11 cellular contexts compared by ENCODE assay signal in the genomic region with DNA sequence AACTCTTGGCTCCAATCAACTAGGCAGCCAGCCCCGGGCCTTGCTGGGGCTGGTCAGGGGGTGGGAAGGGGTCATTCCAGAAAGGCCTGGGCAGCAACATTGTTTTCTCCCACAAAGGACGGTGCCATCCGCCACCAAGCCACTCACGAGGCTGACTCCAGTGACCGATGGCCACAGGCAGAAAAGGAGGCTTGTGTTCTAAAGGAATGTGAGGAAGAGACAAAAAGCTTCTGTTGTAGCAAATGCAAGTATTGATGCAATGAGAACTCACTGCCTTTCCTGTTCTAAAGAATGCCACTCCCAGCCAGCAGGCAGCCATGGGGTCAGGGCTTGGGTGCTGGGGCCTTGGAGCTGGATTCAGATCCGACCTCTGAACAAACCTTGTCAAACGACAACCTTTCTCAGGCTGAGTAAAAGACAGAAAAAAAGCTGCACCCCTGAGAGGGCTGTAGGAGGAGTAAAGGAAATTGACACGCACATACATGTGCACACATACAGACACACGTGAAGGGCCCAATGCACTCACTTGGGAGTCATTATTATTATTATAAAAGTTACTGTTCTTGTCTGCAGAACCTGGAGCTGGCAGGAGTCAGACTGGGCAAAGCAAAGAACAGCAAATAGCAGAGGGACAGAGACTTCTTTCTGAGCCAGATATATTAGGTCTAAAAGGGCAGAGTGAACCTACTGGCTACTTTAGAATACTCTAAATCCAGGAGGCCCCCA. TPM values are rescaled to one million over a fixed set of nuclear protein-coding genes. Genes with fewer than 3 reads are reported as not detected.
DNase-seq lines count a peak whose midpoint lies in the region; ATAC-seq and TF ChIP-seq lines count a peak whose summit lies in the region.
"Had no signal": no experiment of that assay in that cellular context is flagged by ENCODE, and none has a peak within 500 bp of the region (broad histone marks: within the 10 kb centered on the region; RNA-seq: fewer than 3 reads in every experiment).

No MANE protein-coding gene starts in this region.

- TF ChIP-seq POLR2A in sigmoid colon (IDR thresholded peaks at IDR 0.05) = no peak

- H2AFZ ChIP-seq in GM23338 = peak overlapping the region; percentile 48; the same call in 1 of the 2 replicates

- 0 out of 2 replicates have a peak, but pooled peaks cover 3% of the 10 kb centered on the region for H3K9me2 ChIP-seq in GM23338 (ENCODE audit: insufficient read depth)

- peaks cover 2% of the 10 kb centered on the region for H3K4me1 ChIP-seq in GM23338 (ENCODE audit: insufficient read depth)
- peaks cover 0 to 7% (median 0%) of the 10 kb centered on the region in 4 donors for H3K4me1 ChIP-seq in sigmoid colon
- H3K4me1 ChIP-seq: right lobe of liver had no signal

- no peak for TF ChIP-seq EP300 in sigmoid colon (IDR thresholded peaks at IDR 0.05)

- H3K4me3 ChIP-seq in GM23338 (no peak overlapping the region), sigmoid colon (no peak overlapping the region)
- H3K4me3 ChIP-seq: cardiac muscle cell, right lobe of liver had no signal

- H3K4me2 ChIP-seq in GM23338 = no peak overlapping the region

- no peaks in the 10 kb centered on the region for H3K79me2 ChIP-seq in GM23338 (replicated peaks; ENCODE audit: insufficient read depth)

- intact Hi-C loops in activated T-helper 2 cell treated with anti-CD3 and anti-CD28 coated beads, Interferon-gamma antibody, Interleukin-2, Interleukin-4, amounts not matched to agents 10 μg/mL and 5 μg/mL and 100 μg/mL, durations not matched to agents 14 hours and 24 hours and 36 hours (cut with micrococcal nuclease) = no loop called here
- intact Hi-C loops in sigmoid colon (cut with DNase I) (no loop called here), left colon (cut with DNase I, micrococcal nuclease) (no loop called here)

- H3K27me3 ChIP-seq in GM23338 (ENCODE audit: insufficient read depth) (no peaks in the 10 kb centered on the region), sigmoid colon (peaks cover 0 to 4% (median 0%) of the 10 kb centered on the region in 3 donors)
- H3K27me3 ChIP-seq: cardiac muscle cell, right lobe of liver had no signal

- TF ChIP-seq CTCF in GM23338 (conservative IDR thresholded peaks at IDR 0.05; ENCODE audit: low read depth in 2 of 2) = no peak
- no peak for TF ChIP-seq CTCF in sigmoid colon (IDR thresholded peaks at IDR 0.05)
- TF ChIP-seq CTCF in GM13977 (IDR thresholded peaks at IDR 0.05; ENCODE audit: extremely low read depth, insufficient read depth, missing control alignments) = no peak

- no peak overlapping the region for H3K27ac ChIP-seq in GM23338 (ENCODE audit: low read depth)
- H3K27ac ChIP-seq in sigmoid colon = peak overlapping the region; percentile 49 to 73 (median 60)
- H3K27ac ChIP-seq: cardiac muscle cell, right lobe of liver had no signal

- peaks cover 17% of the 10 kb centered on the region for H3K9me3 Mint-ChIP-seq in GM23338
- peaks cover 11% of the 10 kb centered on the region for H3K9me3 Mint-ChIP-seq in activated T-helper 2 cell treated with anti-CD3 and anti-CD28 coated beads, Interferon-gamma antibody, Interleukin-2, Interleukin-4, amounts not matched to agents 10 μg/mL and 5 μg/mL and 100 μg/mL, durations not matched to agents 14 hours and 24 hours and 36 hours

- in situ Hi-C loops in GM13977 (cut with MboI; ENCODE audit: low pct_unique_long_range_greater_than_20kb, low sequenced_read_pairs, unreplicated experiment) = no loop called here

- peaks cover 9% of the 10 kb centered on the region; the same call in 2 of the 3 replicates for H3K4me1 Mint-ChIP-seq in GM23338
- peaks cover 18% of the 10 kb centered on the region for H3K4me1 Mint-ChIP-seq in activated T-helper 2 cell treated with anti-CD3 and anti-CD28 coated beads, Interferon-gamma antibody, Interleukin-2, Interleukin-4, amounts not matched to agents 10 μg/mL and 5 μg/mL and 100 μg/mL, durations not matched to agents 14 hours and 24 hours and 36 hours (ENCODE audit: low read depth)

- no peaks in the 10 kb centered on the region for H3F3A ChIP-seq in GM23338 (replicated peaks; ENCODE audit: low read depth)

- peaks cover 0 to 12% (median 5%) of the 10 kb centered on the region in 4 donors for H3K9me3 ChIP-seq in sigmoid colon
- H3K9me3 ChIP-seq: right lobe of liver had no signal

- no peak overlapping the region for H3K4me3 Mint-ChIP-seq in GM23338
- H3K4me3 Mint-ChIP-seq in activated T-helper 2 cell treated with anti-CD3 and anti-CD28 coated beads, Interferon-gamma antibody, Interleukin-2, Interleukin-4, amounts not matched to agents 10 μg/mL and 5 μg/mL and 100 μg/mL, durations not matched to agents 14 hours and 24 hours and 36 hours (ENCODE audit: low read depth) = no peak overlapping the region

- no peak overlapping the region for H3K27ac Mint-ChIP-seq in GM23338
- peak overlapping the region; percentile 52 for H3K27ac Mint-ChIP-seq in activated T-helper 2 cell treated with anti-CD3 and anti-CD28 coated beads, Interferon-gamma antibody, Interleukin-2, Interleukin-4, amounts not matched to agents 10 μg/mL and 5 μg/mL and 100 μg/mL, durations not matched to agents 14 hours and 24 hours and 36 hours

- H4K20me1 ChIP-seq in GM23338 (replicated peaks; ENCODE audit: insufficient read depth) = no peaks in the 10 kb centered on the region

- no peak for ATAC-seq in GM23338
- ATAC-seq in HG03432 (IDR thresholded peaks at IDR 0.05; ENCODE audit: unreplicated experiment) = no peak
- ATAC-seq in left colon = no peak

- H3K27me3 Mint-ChIP-seq in GM23338 (ENCODE audit: insufficient read depth, low read depth, poor library complexity) = peaks cover 11% of the 10 kb centered on the region
- no peaks in the 10 kb centered on the region for H3K27me3 Mint-ChIP-seq in activated T-helper 2 cell treated with anti-CD3 and anti-CD28 coated beads, Interferon-gamma antibody, Interleukin-2, Interleukin-4, amounts not matched to agents 10 μg/mL and 5 μg/mL and 100 μg/mL, durations not matched to agents 14 hours and 24 hours and 36 hours (ENCODE audit: low read depth)

- 78 to 86% methylated on average over 9 of the region's 9 CpGs for WGBS in sigmoid colon, 2 donors

- no peaks in the 10 kb centered on the region for H3K36me3 ChIP-seq in GM23338 (ENCODE audit: insufficient read depth)
- H3K36me3 ChIP-seq in sigmoid colon = no peaks in the 10 kb centered on the region
- H3K36me3 ChIP-seq: cardiac muscle cell, right lobe of liver had no signal

- DNase-seq in GM23338 (ENCODE audit: low spot score) (no peak), hypothalamus (lab: John Stamatoyannopoulos, UW) (peak in 38 of 51 donors; percentile 44 to 90 (median 70)), sigmoid colon (peak; percentile 71), GM13977 (ENCODE audit: low spot score) (no peak), NCI-H1436 (lab: John Stamatoyannopoulos, UW) (no peak), left colon (no peak)
- no peak for DNase-seq in activated T-helper 2 cell treated with anti-CD3 and anti-CD28 coated beads, Interferon-gamma antibody, Interleukin-2, Interleukin-4, amounts not matched to agents 10 μg/mL and 5 μg/mL and 100 μg/mL, durations not matched to agents 14 hours and 24 hours and 36 hours (ENCODE audit: low spot score)
- DNase-seq: NK-92 treated with Interleukin-12 subunit alpha and Interleukin-12 subunit beta, amount 100 ng/mL, for 24 hours; right lobe of liver had no signal

- peaks cover 13% of the 10 kb centered on the region; the same call in 2 of the 3 replicates for H3K36me3 Mint-ChIP-seq in GM23338 (ENCODE audit: low read depth)
- peaks cover 4% of the 10 kb centered on the region for H3K36me3 Mint-ChIP-seq in activated T-helper 2 cell treated with anti-CD3 and anti-CD28 coated beads, Interferon-gamma antibody, Interleukin-2, Interleukin-4, amounts not matched to agents 10 μg/mL and 5 μg/mL and 100 μg/mL, durations not matched to agents 14 hours and 24 hours and 36 hours (ENCODE audit: low read depth)

TF ChIP-seq in GM23338, 12 proteins besides CTCF, POLR2A, EP300 and RAD21:
- no peak for TF ChIP-seq ZNF331 (CRISPR knock-in tag; IDR thresholded peaks at IDR 0.05; ENCODE audit: low read depth)
- no peak for TF ChIP-seq NANOG (IDR thresholded peaks at IDR 0.05; ENCODE audit: borderline replicate concordance)
- no peak for TF ChIP-seq JUNB (IDR thresholded peaks at IDR 0.05; ENCODE audit: unreplicated experiment)
- no peak for TF ChIP-seq EZH2 (IDR thresholded peaks at IDR 0.05; ENCODE audit: low read depth, unreplicated experiment)
- no peak for TF ChIP-seq ZNF114 (CRISPR knock-in tag; IDR thresholded peaks at IDR 0.05)
- TF ChIP-seq CREB1 (CRISPR knock-in tag; IDR thresholded peaks at IDR 0.05; ENCODE audit: low read depth) = no peak
- TF ChIP-seq EZH2phosphoT487 (IDR thresholded peaks at IDR 0.05; ENCODE audit: unreplicated experiment) = no peak
- TF ChIP-seq POLR2AphosphoS5 (IDR thresholded peaks at IDR 0.05; ENCODE audit: low read depth) = no peak

RNA-seq across cellular contexts. Expression of gene PRMT2, which starts 13.9 kb away (rescaled TPM):
- 56.9 and 65.1 TPM in 2 replicates for total RNA-seq in GM23338 (2014; rRNA removed; shearing (Covaris generic))
- polyA plus RNA-seq in GM23338 (2016; fragmentation: Nextera tagmentation; extraction: Ambion mirVana) (43.2 and 51.9 TPM in 2 replicates), sigmoid colon (10 to 100 TPM; 68.0 to 96.1 (median 90.4) TPM)
- total RNA-seq in activated T-helper 2 cell treated with anti-CD3 and anti-CD28 coated beads, Interferon-gamma antibody, Interleukin-2, Interleukin-4, amounts not matched to agents 10 μg/mL and 5 μg/mL and 100 μg/mL, durations not matched to agents 14 hours and 24 hours and 36 hours = 71.0 and 73.9 TPM in 2 replicates
- total RNA-seq in sigmoid colon (100 to 1,000 TPM in 3 of 4 donors, 10 to 100 TPM in 1; 85.7 to 128 (median 109) TPM), left colon (10 to 100 TPM; 63.2 to 77.3 TPM)

RNA-seq across cellular contexts. Expression of gene S100B, which starts 16.7 kb away (rescaled TPM):
- 0.23 and 1.5 TPM in 2 replicates for total RNA-seq in GM23338 (2014; rRNA removed; shearing (Covaris generic))
- polyA plus RNA-seq in GM23338 (2016; fragmentation: Nextera tagmentation; extraction: Ambion mirVana) = 0.96 and 0.97 TPM in 2 replicates
- not detected in 2 replicates for total RNA-seq in activated T-helper 2 cell treated with anti-CD3 and anti-CD28 coated beads, Interferon-gamma antibody, Interleukin-2, Interleukin-4, amounts not matched to agents 10 μg/mL and 5 μg/mL and 100 μg/mL, durations not matched to agents 14 hours and 24 hours and 36 hours
- total RNA-seq in sigmoid colon = 100 to 1,000 TPM in 1 of 4 donors, 10 to 100 TPM in 3; 28.5 to 126 (median 41.0) TPM
- polyA plus RNA-seq in sigmoid colon = 10 to 100 TPM; 14.3 to 23.7 (median 20.4) TPM
- 1 to 10 TPM; 1.0 to 7.4 TPM for total RNA-seq in left colon

Comparison
In these comparisons a context has a peak if more than half of its experiments do, and no peak if none do; other contexts are left out.
1. DNase-seq: peak in hypothalamus (38 of 51) and sigmoid colon (single experiment); none in GM23338 (single experiment), activated T-helper 2 cell treated with anti-CD3 and anti-CD28 coated beads, Interferon-gamma antibody, Interleukin-2, Interleukin-4, amounts not matched to agents 10 μg/mL and 5 μg/mL and 100 μg/mL, durations not matched to agents 14 hours and 24 hours and 36 hours (single experiment), GM13977 (single experiment), NCI-H1436 (single experiment) and left colon (0 of 2).